1 cellular context compared by ENCODE assay signal in genomic region chr4:183407635-183408463, GRCh38.
TF ChIP-seq lines count a peak whose summit lies in the region.

No MANE protein-coding gene starts in this region.

TF ChIP-seq in H1, 55 proteins besides CTCF, POLR2A, EP300 and RAD21 (continued from another document):
- TF ChIP-seq ATF3 (IDR thresholded peaks at IDR 0.05; ENCODE audit: insufficient read depth, low read depth, low read length) (no peak), TAF1 (IDR thresholded peaks at IDR 0.05; ENCODE audit: low read depth, low read length) (no peak), TEAD4 (IDR thresholded peaks at IDR 0.05; ENCODE audit: low read depth, low read length) (no peak), RBBP5 (IDR thresholded peaks at IDR 0.05; ENCODE audit: borderline replicate concordance, low read depth, low read length) (no peak), TAF7 (optimal IDR thresholded peaks at IDR 0.05; ENCODE audit: borderline replicate concordance, low read depth, low read length) (no peak), KDM4A (IDR thresholded peaks at IDR 0.05; ENCODE audit: low read depth, low read length, severe bottlenecking) (no peak), RNF2 (IDR thresholded peaks at IDR 0.05; ENCODE audit: borderline replicate concordance, low read depth, low read length, missing control alignments, poor library complexity, severe bottlenecking) (no peak), CTBP2 (IDR thresholded peaks at IDR 0.05; ENCODE audit: borderline replicate concordance, insufficient read depth, insufficient read length, low read length) (no peak), NANOG (IDR thresholded peaks at IDR 0.05; ENCODE audit: insufficient read depth, low read depth, low read length, poor library complexity, severe bottlenecking) (no peak), SIN3A (conservative IDR thresholded peaks at IDR 0.05 in 1 of 2, IDR thresholded peaks at IDR 0.05 in 1 of 2; ENCODE audit: low read depth in 1 of 2, low read length in 2 of 2) (no peak), BACH1 (IDR thresholded peaks at IDR 0.05; ENCODE audit: low read length) (no peak), CBX8 (IDR thresholded peaks at IDR 0.05; ENCODE audit: borderline replicate concordance, low read depth, low read length) (no peak), POLR2AphosphoS5 (IDR thresholded peaks at IDR 0.05; ENCODE audit: low read depth, low read length) (no peak)
